ENCODE assay signal across 1 cellular context in the genomic region with DNA sequence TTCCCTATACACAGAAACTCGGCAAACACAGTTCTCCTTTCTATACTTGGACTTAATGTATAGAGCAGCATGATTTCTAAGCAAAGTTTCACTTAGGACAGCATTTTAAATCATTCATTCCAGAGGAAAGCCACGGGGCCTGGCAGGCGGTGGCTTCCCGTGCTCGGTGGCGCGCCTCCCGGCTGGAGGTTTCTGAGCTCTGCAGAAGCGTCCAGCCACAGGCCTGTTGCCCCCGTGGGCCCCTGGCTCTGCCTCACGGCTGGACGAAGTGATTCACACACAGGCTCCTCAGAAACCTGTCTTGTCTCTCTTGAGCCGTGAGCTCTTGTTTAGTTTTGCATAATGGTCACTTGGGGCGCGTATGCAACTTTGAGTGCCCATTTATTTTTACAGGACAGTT.
A peak's percentile ranks its signal among the peaks of the same experiment; 100 is the strongest.
TF ChIP-seq lines count a peak whose summit lies in the region.

No MANE protein-coding gene starts in this region.

TF ChIP-seq in K562, 482 proteins besides CTCF, POLR2A, EP300 and RAD21:
- no peak for TF ChIP-seq RBFOX2 (IDR thresholded peaks at IDR 0.05; ENCODE audit: low read depth, low read length)
- 0 out of 2 replicates have a peak, but pooled peaks have one; percentile 1 for TF ChIP-seq POLR2G (IDR thresholded peaks at IDR 0.05; ENCODE audit: low read depth, low read length)
- no peak for TF ChIP-seq COPS2 (conservative IDR thresholded peaks at IDR 0.05)
- TF ChIP-seq CREB3 (tag; conservative IDR thresholded peaks at IDR 0.05; ENCODE audit: low read depth), result no peak
- TF ChIP-seq, protein P1, sequence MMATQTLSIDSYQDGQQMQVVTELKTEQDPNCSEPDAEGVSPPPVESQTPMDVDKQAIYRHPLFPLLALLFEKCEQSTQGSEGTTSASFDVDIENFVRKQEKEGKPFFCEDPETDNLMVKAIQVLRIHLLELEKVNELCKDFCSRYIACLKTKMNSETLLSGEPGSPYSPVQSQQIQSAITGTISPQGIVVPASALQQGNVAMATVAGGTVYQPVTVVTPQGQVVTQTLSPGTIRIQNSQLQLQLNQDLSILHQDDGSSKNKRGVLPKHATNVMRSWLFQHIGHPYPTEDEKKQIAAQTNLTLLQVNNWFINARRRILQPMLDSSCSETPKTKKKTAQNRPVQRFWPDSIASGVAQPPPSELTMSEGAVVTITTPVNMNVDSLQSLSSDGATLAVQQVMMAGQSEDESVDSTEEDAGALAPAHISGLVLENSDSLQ (IDR thresholded peaks at IDR 0.05), result no peak
- TF ChIP-seq CC2D1A (IDR thresholded peaks at IDR 0.05), result no peak
- no peak for TF ChIP-seq PTRF (tag; IDR thresholded peaks at IDR 0.05)
- no peak for TF ChIP-seq MCM7 (IDR thresholded peaks at IDR 0.05)
